12 cellular contexts compared by ENCODE assay signal in the genomic region with DNA sequence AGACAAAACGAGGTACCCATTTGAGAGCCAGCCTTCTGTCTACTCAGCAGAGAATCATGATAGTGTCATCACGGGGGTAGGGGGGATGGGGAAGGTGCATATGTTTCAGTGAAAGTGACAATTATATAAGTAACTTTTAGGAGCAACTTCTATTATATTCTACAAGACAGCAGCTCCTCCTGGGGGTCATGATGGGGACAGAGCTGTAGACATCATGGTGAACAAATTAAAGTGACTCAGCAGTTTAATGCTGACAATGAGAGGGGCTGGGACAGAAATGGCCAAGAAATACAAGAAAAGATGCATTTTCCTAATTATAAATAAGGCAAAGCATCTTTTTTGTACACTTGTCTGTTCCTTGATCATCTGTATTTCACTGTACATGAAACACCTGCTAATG. TPM values are rescaled to one million over a fixed set of nuclear protein-coding genes. Genes with fewer than 3 reads are reported as not detected.
DNase-seq lines count a peak whose midpoint lies in the region; ATAC-seq and TF ChIP-seq lines count a peak whose summit lies in the region.
"Had no signal": no experiment of that assay in that cellular context is flagged by ENCODE, and none has a peak within 500 bp of the region (broad histone marks: within the 10 kb centered on the region; RNA-seq: fewer than 3 reads in every experiment).

No MANE protein-coding gene starts in this region.

- peak; percentile 37; the same call in 1 of the 3 replicates for ATAC-seq in RWPE2 (ENCODE audit: low read depth)
- no peak for ATAC-seq in activated T-helper 17 cell treated with anti-CD3 and anti-CD28 coated beads, Interleukin-2, amount 50 U/mL, for 72 hours (replicated peaks)
- no peak for ATAC-seq in omental fat pad (ENCODE audit: low FRiP score)
- no peak for ATAC-seq in HG02852 (IDR thresholded peaks at IDR 0.05; ENCODE audit: unreplicated experiment)

- H3K27ac Mint-ChIP-seq in activated T-helper 17 cell treated with anti-CD3 and anti-CD28 coated beads, Interleukin-2, amount 50 U/mL, for 72 hours = no peak overlapping the region
- H3K27ac Mint-ChIP-seq: T-helper 1 cell treated with Interleukin-12 subunit alpha and Interleukin-12 subunit beta and Interleukin-4 antibody, amounts not matched to agents 30 μg/mL and 1 μg/mL, for 36 hours had no signal

- no peaks in the 10 kb centered on the region for H3K36me3 ChIP-seq in RWPE2 (ENCODE audit: low read depth)
- H3K36me3 ChIP-seq: thoracic aorta had no signal

- H3K27ac ChIP-seq in RWPE2 (ENCODE audit: poor library complexity, severe bottlenecking) = no peak overlapping the region
- H3K27ac ChIP-seq: thoracic aorta had no signal

- no peaks in the 10 kb centered on the region for H3K27me3 Mint-ChIP-seq in activated T-helper 17 cell treated with anti-CD3 and anti-CD28 coated beads, Interleukin-2, amount 50 U/mL, for 72 hours

- no peaks in the 10 kb centered on the region for H3K9me3 Mint-ChIP-seq in activated T-helper 17 cell treated with anti-CD3 and anti-CD28 coated beads, Interleukin-2, amount 50 U/mL, for 72 hours
- H3K9me3 Mint-ChIP-seq: T-helper 1 cell treated with Interleukin-12 subunit alpha and Interleukin-12 subunit beta and Interleukin-4 antibody, amounts not matched to agents 30 μg/mL and 1 μg/mL, for 36 hours had no signal

- H3K36me3 Mint-ChIP-seq in activated T-helper 17 cell treated with anti-CD3 and anti-CD28 coated beads, Interleukin-2, amount 50 U/mL, for 72 hours (ENCODE audit: low read depth) = no peaks in the 10 kb centered on the region

- H3K4me1 Mint-ChIP-seq in activated T-helper 17 cell treated with anti-CD3 and anti-CD28 coated beads, Interleukin-2, amount 50 U/mL, for 72 hours = no peaks in the 10 kb centered on the region

- H3K9me3 ChIP-seq in RWPE2 (ENCODE audit: severe bottlenecking) = no peaks in the 10 kb centered on the region
- H3K9me3 ChIP-seq: thoracic aorta had no signal

- DNase-seq in NOMO-1 treated with DMSO at 0.1 percent for 48 hours (lab: John Stamatoyannopoulos, UW; ENCODE audit: unreplicated experiment) (peak; percentile 51), NOMO-1 treated with dmso at 0.1 percent for 144 hours (lab: John Stamatoyannopoulos, UW; ENCODE audit: unreplicated experiment) (no peak), HT-29 (ENCODE audit: low spot score) (peak; percentile 58), RWPE2 (ENCODE audit: low spot score) (no peak), foreskin fibroblast (peak; percentile 26 to 53), omental fat pad (ENCODE audit: low spot score) (no peak)
- DNase-seq: KG1, retina had no signal

- no peaks in the 10 kb centered on the region for H3K27me3 ChIP-seq in RWPE2 (ENCODE audit: insufficient read depth, poor library complexity, severe bottlenecking)

- no peaks in the 10 kb centered on the region for H3K4me1 ChIP-seq in RWPE2 (ENCODE audit: insufficient read depth, poor library complexity, severe bottlenecking)

- H3K4me3 ChIP-seq in RWPE2 (ENCODE audit: severe bottlenecking) (no peak overlapping the region), foreskin fibroblast (ENCODE audit: low read depth in 1 of 2, low read length in 2 of 2) (no peak overlapping the region)
- H3K4me3 ChIP-seq: thoracic aorta had no signal

- peak; percentile 23 for TF ChIP-seq CTCF in RWPE2 (IDR thresholded peaks at IDR 0.05; ENCODE audit: poor library complexity, severe bottlenecking)
- TF ChIP-seq CTCF in foreskin fibroblast (IDR thresholded peaks at IDR 0.05; ENCODE audit: low read depth, low read length) = no peak
- TF ChIP-seq CTCF in omental fat pad (IDR thresholded peaks at IDR 0.05) = no peak

- H3K4me3 Mint-ChIP-seq in activated T-helper 17 cell treated with anti-CD3 and anti-CD28 coated beads, Interleukin-2, amount 50 U/mL, for 72 hours = no peak overlapping the region
- H3K4me3 Mint-ChIP-seq: T-helper 1 cell treated with Interleukin-12 subunit alpha and Interleukin-12 subunit beta and Interleukin-4 antibody, amounts not matched to agents 30 μg/mL and 1 μg/mL, for 36 hours had no signal

RNA-seq across cellular contexts. Expression of gene CAPN3, which starts 11.8 kb away (rescaled TPM):
- total RNA-seq in HT-29 (2014; rRNA removed; shearing (Covaris generic)) = not detected in 2 replicates
- total RNA-seq in activated T-helper 17 cell treated with anti-CD3 and anti-CD28 coated beads, Interleukin-2, amount 50 U/mL, for 72 hours = 1 to 10 TPM; 3.2 to 4.6 TPM
- 10 to 100 TPM in 2 of 4 donors, 1 to 10 TPM in 2; 7.5 to 25.4 (median 10.4) TPM for total RNA-seq in omental fat pad

Comparison
In these comparisons a context has a peak if more than half of its experiments do, and no peak if none do; other contexts are left out.
1. DNase-seq: peak in NOMO-1 treated with DMSO at 0.1 percent for 48 hours (single experiment), HT-29 (single experiment) and foreskin fibroblast (2 of 2); none in NOMO-1 treated with dmso at 0.1 percent for 144 hours (single experiment), RWPE2 (single experiment) and omental fat pad (single experiment).